ENCODE assay signal across 25 cellular contexts in the genomic region with DNA sequence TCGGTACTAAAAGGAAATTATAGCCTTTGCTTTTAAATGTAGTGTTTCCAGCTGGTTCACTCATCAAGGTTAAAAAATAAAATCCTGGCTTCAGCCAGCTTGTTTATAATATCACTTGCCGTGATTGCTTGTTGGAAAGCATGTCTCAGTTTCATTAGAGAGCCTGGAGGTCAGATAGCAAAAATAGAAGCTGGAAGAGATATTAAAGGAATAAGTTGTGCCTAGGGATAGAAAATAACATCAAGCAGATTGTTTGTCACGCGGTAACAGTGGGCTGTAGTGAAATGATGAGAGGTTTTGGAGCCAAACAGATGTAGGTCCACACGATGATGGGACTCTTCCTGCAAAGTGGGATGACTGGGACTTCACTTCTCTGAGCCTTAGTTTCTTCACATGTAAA.
"Had no signal": no experiment of that assay in that cellular context is flagged by ENCODE, and none has a peak within 500 bp of the region (broad histone marks: within the 10 kb centered on the region; RNA-seq: fewer than 3 reads in every experiment).

No MANE protein-coding gene starts in this region.

- H3K4me3 ChIP-seq: ascending aorta, cardiac muscle cell, coronary artery, dorsolateral prefrontal cortex, right lobe of liver, skin epidermis, testis, transverse colon had no signal

- H3K27me3 ChIP-seq: ascending aorta, cardiac muscle cell, dorsolateral prefrontal cortex, right lobe of liver, testis, transverse colon had no signal

- H3K9me3 ChIP-seq: ascending aorta, right lobe of liver, testis, transverse colon had no signal

- ATAC-seq: naive thymus-derived CD8-positive, alpha-beta T cell; right lobe of liver; stimulated activated naive CD8-positive, alpha-beta T cell treated with anti-CD3 and anti-CD28 coated beads, Interleukin-15, Interleukin-2, amounts not matched to agents 100 U/mL and 50 U/mL, for 24 hours had no signal

- H3K4me1 ChIP-seq: ascending aorta, testis, transverse colon had no signal

- H3K27ac ChIP-seq: ascending aorta, cardiac muscle cell, coronary artery, dorsolateral prefrontal cortex, right lobe of liver, skin epidermis, testis had no signal

- DNase-seq: activated CD4-positive, alpha-beta memory T cell treated with anti-CD3 and anti-CD28 coated beads for 36 hours; activated CD4-positive, alpha-beta T cell treated with anti-CD3 and anti-CD28 coated beads, Interleukin-2, amount 10 ng/mL, durations not matched to agents 24 days and 14 days; activated CD4-positive, CD25-positive, alpha-beta regulatory T cell treated with anti-CD3 and anti-CD28 coated beads, Interleukin-2, amount 50 U/mL, for 72 hours; activated CD8-positive, alpha-beta memory T cell treated with anti-CD3 and anti-CD28 coated beads, Interleukin-2, amount 50 U/mL, for 4 hours; activated gamma-delta T cell; activated naive CD4-positive, alpha-beta T cell treated with anti-CD3 and anti-CD28 coated beads, Interleukin-2, amount 10 ng/mL, durations not matched to agents 7 days and 5 days; activated naive CD8-positive, alpha-beta T cell treated with anti-CD3 and anti-CD28 coated beads, Interleukin-2, amount 10 ng/mL, durations not matched to agents 7 days and 5 days; activated T-cell treated with anti-CD3 and anti-CD28 coated beads, Interleukin-2, amount 50 U/mL, for 24 hours; dorsolateral prefrontal cortex; effector memory CD4-positive, alpha-beta T cell; head of caudate nucleus; midbrain; naive thymus-derived CD8-positive, alpha-beta T cell; occipital lobe; right lobe of liver; stimulated activated CD4-positive, alpha-beta T cell treated with anti-CD3 and anti-CD28 coated beads, Interleukin-12 subunit alpha, Interleukin-12 subunit beta, amount 100 ng/mL, for 4 hours; stimulated activated CD4-positive, alpha-beta T cell treated with anti-CD3 and anti-CD28 coated beads, Interleukin-4, amount 100 ng/mL, for 1 hour; stimulated activated naive CD8-positive, alpha-beta T cell treated with anti-CD3 and anti-CD28 coated beads, Interleukin-15, Interleukin-2, amounts not matched to agents 100 U/mL and 50 U/mL, for 24 hours; T-helper 2 cell; testis; transverse colon had no signal

- H3K36me3 ChIP-seq: ascending aorta, cardiac muscle cell, right lobe of liver, transverse colon had no signal
